12 cellular contexts compared by ENCODE assay signal in genomic region chr4:25908491-25908901, GRCh38. TPM values are rescaled to one million over a fixed set of nuclear protein-coding genes. Genes with fewer than 3 reads are reported as not detected.
A peak's percentile ranks its signal among the peaks of the same experiment; 100 is the strongest.
DNase-seq lines count a peak whose midpoint lies in the region; ATAC-seq, FAIRE-seq and TF ChIP-seq lines count a peak whose summit lies in the region.
"Had no signal": no experiment of that assay in that cellular context is flagged by ENCODE, and none has a peak within 500 bp of the region (broad histone marks: within the 10 kb centered on the region; RNA-seq: fewer than 3 reads in every experiment).

No MANE protein-coding gene starts in this region.

- TF ChIP-seq CTCF in AG09319 (IDR thresholded peaks at IDR 0.05; ENCODE audit: low read depth, low read length) (no peak), astrocyte (IDR thresholded peaks at IDR 0.05; ENCODE audit: insufficient read depth, low read depth, low read length) (no peak), keratinocyte (optimal IDR thresholded peaks at IDR 0.05 in 1 of 3, IDR thresholded peaks at IDR 0.05 in 1 of 3, conservative IDR thresholded peaks at IDR 0.05 in 1 of 3; ENCODE audit: extremely low read depth in 1 of 3, insufficient read depth in 2 of 3, low read length in 3 of 3) (no peak), ovary (IDR thresholded peaks at IDR 0.05) (no peak), GM13977 (IDR thresholded peaks at IDR 0.05; ENCODE audit: extremely low read depth, insufficient read depth, missing control alignments) (no peak)

- peak overlapping the region; percentile 44 for H3K4me2 ChIP-seq in astrocyte (ENCODE audit: low read length)
- peak overlapping the region; percentile 60 for H3K4me2 ChIP-seq in keratinocyte (ENCODE audit: control insufficient read depth, extremely low read depth, insufficient read depth, low read depth, low read length)

- no peak for TF ChIP-seq POLR2A in ovary (IDR thresholded peaks at IDR 0.05)

- H3K27me3 ChIP-seq in astrocyte (ENCODE audit: insufficient read depth, low read length) (no peaks in the 10 kb centered on the region), keratinocyte (ENCODE audit: control insufficient read depth, extremely low read depth, insufficient read depth, low read length) (no peaks in the 10 kb centered on the region), ovary (no peaks in the 10 kb centered on the region)

- H3K4me1 Mint-ChIP-seq in astrocyte (ENCODE audit: low read depth, unreplicated experiment), result peaks cover 20% of the 10 kb centered on the region

- intact Hi-C loops in ovary (cut with DNase I), result no loop called here

- H3K9me3 Mint-ChIP-seq in astrocyte (ENCODE audit: unreplicated experiment), result peaks cover 6% of the 10 kb centered on the region

- dilution Hi-C loops in keratinocyte (cut with MboI; ENCODE audit: extremely low pct_ligation_motif_present, low sequenced_read_pairs), result no loop called here

- H3K27me3 Mint-ChIP-seq in astrocyte (ENCODE audit: low read depth, unreplicated experiment), result no peaks in the 10 kb centered on the region

- FAIRE-seq in astrocyte (lab: Jason Lieb, UNC), result peak; percentile 93
- FAIRE-seq in keratinocyte (lab: Jason Lieb, UNC), result peak; percentile 96

- ATAC-seq in HG02610 (IDR thresholded peaks at IDR 0.05; ENCODE audit: unreplicated experiment), result no peak
- ATAC-seq: right cardiac atrium had no signal

- TF ChIP-seq EP300 in ovary (IDR thresholded peaks at IDR 0.05), result no peak

- H3K9ac ChIP-seq in astrocyte (ENCODE audit: low read length) (peak overlapping the region; percentile 37), keratinocyte (ENCODE audit: control insufficient read depth, extremely low read depth, insufficient read depth, low read length) (no peak overlapping the region)

- H3K4me3 ChIP-seq in astrocyte (ENCODE audit: insufficient read depth, low read depth, low read length), result no peak overlapping the region
- no peak overlapping the region for H3K4me3 ChIP-seq in keratinocyte (ENCODE audit: control insufficient read depth in 2 of 3, extremely low read depth in 1 of 3, insufficient read depth in 2 of 3, low read depth in 1 of 3, low read length in 3 of 3)
- no peak overlapping the region for H3K4me3 ChIP-seq in ovary

- H3K79me2 ChIP-seq in astrocyte (ENCODE audit: insufficient read depth, low read length) (no peaks in the 10 kb centered on the region), keratinocyte (ENCODE audit: control insufficient read depth, insufficient read depth, low read length) (no peaks in the 10 kb centered on the region)

- H3K27ac ChIP-seq in astrocyte (ENCODE audit: low read depth, low read length) (peak overlapping the region; percentile 69), keratinocyte (ENCODE audit: control insufficient read depth, insufficient read depth, low read length) (peak overlapping the region; percentile 15), ovary (no peak overlapping the region)

- H3K9me1 ChIP-seq in keratinocyte (ENCODE audit: control insufficient read depth, extremely low read depth, insufficient read depth, low read length), result no peaks in the 10 kb centered on the region

- peak overlapping the region; percentile 71 for H3K27ac Mint-ChIP-seq in astrocyte (ENCODE audit: unreplicated experiment)

- no peaks in the 10 kb centered on the region for H3K36me3 Mint-ChIP-seq in astrocyte (ENCODE audit: low read depth, unreplicated experiment)

- H4K20me1 ChIP-seq in astrocyte (ENCODE audit: insufficient read depth, low read length), result no peaks in the 10 kb centered on the region
- no peaks in the 10 kb centered on the region for H4K20me1 ChIP-seq in keratinocyte (ENCODE audit: control insufficient read depth, extremely low read depth, insufficient read depth, low read length)

- in situ Hi-C loops in GM13977 (cut with MboI; ENCODE audit: low pct_unique_long_range_greater_than_20kb, low sequenced_read_pairs, unreplicated experiment), result no loop called here

- peaks cover 12% of the 10 kb centered on the region for H3K4me1 ChIP-seq in astrocyte (ENCODE audit: insufficient read depth, low read length)
- H3K4me1 ChIP-seq in keratinocyte (ENCODE audit: control insufficient read depth, extremely low read depth, insufficient read depth, low read length), result peaks cover 9% of the 10 kb centered on the region
- H3K4me1 ChIP-seq in ovary (ENCODE audit: insufficient read depth), result no peaks in the 10 kb centered on the region

- no peak overlapping the region for H3K4me3 Mint-ChIP-seq in astrocyte (ENCODE audit: unreplicated experiment)

- 35 to 47% (median 36%) methylated on average over 5 of the region's 5 CpGs for WGBS in ovary, 3 donors

- H2AFZ ChIP-seq in astrocyte (ENCODE audit: low read depth, low read length) (no peak overlapping the region), keratinocyte (ENCODE audit: control insufficient read depth, low read length) (no peak overlapping the region)

- DNase-seq in AG09319 (ENCODE audit: extremely low read depth, low read depth) (peak; percentile 61), HuH-7 (ENCODE audit: low spot score) (peak; percentile 77), astrocyte (ENCODE audit: low read depth) (peak; percentile 96), keratinocyte (ENCODE audit: low read depth, low spot score) (peak; percentile 41), NCI-H526 (lab: John Stamatoyannopoulos, UW) (no peak), ovary (no peak), GM13977 (ENCODE audit: low spot score) (no peak)
- DNase-seq: DND-41; NCI-H526 treated with DMSO at 0.1 percent for 48 hours; stimulated activated naive CD4-positive, alpha-beta T cell treated with Interleukin-2 at 50 U/mL for 16 hours had no signal

- H3K9me3 ChIP-seq in astrocyte (ENCODE audit: insufficient read depth, low read depth, low read length) (no peaks in the 10 kb centered on the region), keratinocyte (ENCODE audit: control insufficient read depth, low read depth, low read length) (no peaks in the 10 kb centered on the region), ovary (no peaks in the 10 kb centered on the region)

- no peaks in the 10 kb centered on the region for H3K36me3 ChIP-seq in astrocyte (ENCODE audit: insufficient read depth, low read length)
- no peaks in the 10 kb centered on the region for H3K36me3 ChIP-seq in keratinocyte (ENCODE audit: control insufficient read depth in 2 of 2, extremely low read depth in 1 of 2, insufficient read depth in 2 of 2, low read length in 2 of 2)
- H3K36me3 ChIP-seq in ovary, result no peaks in the 10 kb centered on the region

RNA-seq across cellular contexts. Expression of gene SMIM20, which starts 5.5 kb away (rescaled TPM):
- total RNA-seq in astrocyte (19.4 and 22.3 TPM in 2 replicates), ovary (10 to 100 TPM; 25.4 to 36.8 (median 28.6) TPM)
- polyA plus RNA-seq in keratinocyte (19.6 to 29.5 TPM (median 20.3 TPM) in 3 replicates), ovary (10 to 100 TPM; 38.5 to 46.9 TPM)
- 44.6 TPM for polyA plus RNA-seq in keratinocyte (2011; ENCODE audit: low read depth)
- polyA plus RNA-seq in keratinocyte (2011; cell fraction: cytosol; rRNA removed), result 19.7 and 34.7 TPM in 2 replicates
- 5.9 and 11.1 TPM in 2 replicates for polyA plus RNA-seq in keratinocyte (2011; cell fraction: nucleus; rRNA removed)
- polyA plus RNA-seq in keratinocyte (2012; ENCODE audit: low replicate concordance), result 27.6 and 29.7 TPM in 2 replicates
- polyA minus RNA-seq in keratinocyte, result 1.6 to 3.2 TPM (median 1.7 TPM) in 3 replicates
- polyA minus RNA-seq in keratinocyte (2011; cell fraction: cytosol; rRNA and poly(A)+ RNA removed), result 6.7 TPM
- 1.9 and 2.2 TPM in 2 replicates for polyA minus RNA-seq in keratinocyte (2011; cell fraction: nucleus; rRNA and poly(A)+ RNA removed)

RNA-seq across cellular contexts. Expression of gene SEL1L3, which starts 45.7 kb away (rescaled TPM):
- total RNA-seq in astrocyte, result 24.9 and 32.7 TPM in 2 replicates
- polyA plus RNA-seq in keratinocyte, result 31.6 to 68.4 TPM (median 67.9 TPM) in 3 replicates
- polyA plus RNA-seq in keratinocyte (2011; ENCODE audit: low read depth), result 27.3 TPM
- 34.7 and 72.0 TPM in 2 replicates for polyA plus RNA-seq in keratinocyte (2011; cell fraction: cytosol; rRNA removed)
- 71.0 and 79.8 TPM in 2 replicates for polyA plus RNA-seq in keratinocyte (2011; cell fraction: nucleus; rRNA removed)
- 29.7 and 44.1 TPM in 2 replicates for polyA plus RNA-seq in keratinocyte (2012; ENCODE audit: low replicate concordance)
- 57.1 to 113 TPM (median 102 TPM) in 3 replicates for polyA minus RNA-seq in keratinocyte
- polyA minus RNA-seq in keratinocyte (2011; cell fraction: cytosol; rRNA and poly(A)+ RNA removed), result 39.9 TPM
- 51.5 and 173 TPM in 2 replicates for polyA minus RNA-seq in keratinocyte (2011; cell fraction: nucleus; rRNA and poly(A)+ RNA removed)
- total RNA-seq in ovary, result 10 to 100 TPM in 3 of 7 donors, 1 to 10 TPM in 4; 5.0 to 27.7 (median 8.3) TPM
- polyA plus RNA-seq in ovary, result 10 to 100 TPM in 1 of 2 donors, 1 to 10 TPM in 1; 4.4 to 19.2 TPM

Comparison
In these comparisons a context has a peak if more than half of its experiments do, and no peak if none do; other contexts are left out.
1. DNase-seq: peak in AG09319 (single experiment), HuH-7 (single experiment), astrocyte (single experiment) and keratinocyte (single experiment); none in NCI-H526 (0 of 2), ovary (0 of 5) and GM13977 (single experiment).
2. H3K27ac ChIP-seq: peak in astrocyte (single experiment) and keratinocyte (single experiment); none in ovary (0 of 2).